In the genomic region with DNA sequence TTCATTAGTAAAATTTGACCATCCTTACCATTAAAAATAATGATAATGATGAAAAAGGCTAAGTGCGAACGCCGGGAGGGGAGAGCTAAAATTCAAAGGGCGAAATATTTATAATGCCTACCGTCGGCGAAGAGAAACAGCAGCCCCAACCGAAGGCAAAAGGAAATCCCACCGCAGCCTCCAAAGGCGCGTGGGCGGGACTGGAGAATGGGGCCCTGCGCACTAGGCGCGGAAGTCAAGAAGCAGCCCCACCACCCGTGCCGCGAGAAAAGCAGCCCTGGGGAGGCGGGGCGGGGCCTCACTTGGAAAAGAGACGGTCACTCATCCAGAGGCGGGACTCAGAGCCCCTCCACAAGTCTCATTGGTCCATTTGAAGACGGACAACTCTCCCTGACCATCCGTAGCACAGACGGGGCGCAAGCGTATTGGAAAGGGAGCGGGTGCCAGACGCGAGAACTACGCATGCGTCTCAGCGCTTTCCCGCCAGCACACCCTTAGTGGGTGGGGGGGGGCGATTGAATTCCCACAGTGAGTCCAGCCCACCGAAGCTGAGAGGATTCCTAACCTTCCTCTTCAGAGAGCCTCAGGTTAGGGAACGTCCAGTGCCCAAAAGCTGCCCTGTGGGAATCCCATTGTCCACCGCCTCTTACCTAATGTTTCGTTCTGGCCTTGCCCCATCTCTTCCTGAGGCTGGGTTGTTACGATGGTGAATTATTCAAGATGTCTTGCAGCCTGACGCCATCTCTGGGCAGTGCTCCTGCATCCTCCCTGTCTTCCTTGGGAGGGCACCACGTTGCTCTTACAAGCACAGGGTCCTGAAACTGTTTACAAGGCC, we compare ENCODE assay signal across 8 cellular contexts. TPM values are rescaled to one million over a fixed set of nuclear protein-coding genes. Genes with fewer than 3 reads are reported as not detected.
A peak's percentile ranks its signal among the peaks of the same experiment; 100 is the strongest.
DNase-seq lines count a peak whose midpoint lies in the region; ATAC-seq and TF ChIP-seq lines count a peak whose summit lies in the region.

No MANE protein-coding gene starts in this region.

- no peaks in the 10 kb centered on the region for H3K27me3 ChIP-seq in testis

- ATAC-seq in HG02588 (IDR thresholded peaks at IDR 0.05; ENCODE audit: unreplicated experiment) (peak; percentile 90), omental fat pad (ENCODE audit: low FRiP score) (peak; percentile 97)

- TF ChIP-seq CTCF in omental fat pad (IDR thresholded peaks at IDR 0.05): no peak
- peak in 1 of 3 experiments; percentile 21 for TF ChIP-seq CTCF in testis (IDR thresholded peaks at IDR 0.05)

- WGBS in testis, 2 donors: 0 to 1% methylated on average over 17 to 42 of the region's 42 CpGs

- H3K9ac ChIP-seq in SK-N-MC (ENCODE audit: insufficient read length): peak overlapping the region; percentile 93

- peaks cover 22% of the 10 kb centered on the region for H3K4me1 Mint-ChIP-seq in activated naive CD4-positive, alpha-beta T cell treated with anti-CD3 and anti-CD28 coated beads, Interleukin-2, amount 50 U/mL, for 24 hours

- peak overlapping the region; percentile 93 for H3K4me3 Mint-ChIP-seq in activated naive CD4-positive, alpha-beta T cell treated with anti-CD3 and anti-CD28 coated beads, Interleukin-2, amount 50 U/mL, for 24 hours

- TF ChIP-seq POLR2A in testis (IDR thresholded peaks at IDR 0.05): no peak

- H3K9me3 ChIP-seq in SK-N-MC (ENCODE audit: low read depth, low read length) (no peaks in the 10 kb centered on the region), testis (no peaks in the 10 kb centered on the region)

- no peaks in the 10 kb centered on the region for H3K9me3 Mint-ChIP-seq in activated naive CD4-positive, alpha-beta T cell treated with anti-CD3 and anti-CD28 coated beads, Interleukin-2, amount 50 U/mL, for 24 hours

- H3K4me3 ChIP-seq in GM08714 (ENCODE audit: low read length) (peak overlapping the region; percentile 79), SK-N-MC (peak overlapping the region; percentile 90), testis (peak overlapping the region; percentile 61 to 88)

- H3K27ac ChIP-seq in SK-N-MC: peak overlapping the region; percentile 90
- H3K27ac ChIP-seq in testis: peak overlapping the region; percentile 65 to 86

- DNase-seq in NCI-H1048 (lab: John Stamatoyannopoulos, UW) (peak; percentile 100), SK-N-MC (ENCODE audit: low read depth, low spot score) (peak; percentile 98), globus pallidus (ENCODE audit: low spot score) (peak; percentile 98), omental fat pad (ENCODE audit: low spot score) (peak; percentile 96), testis (peak; percentile 99)

- peak overlapping the region; percentile 95 for H3K27ac Mint-ChIP-seq in activated naive CD4-positive, alpha-beta T cell treated with anti-CD3 and anti-CD28 coated beads, Interleukin-2, amount 50 U/mL, for 24 hours

- intact Hi-C loops in testis (cut with DNase I; ENCODE audit: low total_unique reads): no loop called here

- H3K36me3 ChIP-seq in SK-N-MC (ENCODE audit: insufficient read depth, low read length) (no peaks in the 10 kb centered on the region), testis (ENCODE audit: low read depth, missing control alignments) (no peaks in the 10 kb centered on the region)

- no peaks in the 10 kb centered on the region for H3K36me3 Mint-ChIP-seq in activated naive CD4-positive, alpha-beta T cell treated with anti-CD3 and anti-CD28 coated beads, Interleukin-2, amount 50 U/mL, for 24 hours

- H3K27me3 Mint-ChIP-seq in activated naive CD4-positive, alpha-beta T cell treated with anti-CD3 and anti-CD28 coated beads, Interleukin-2, amount 50 U/mL, for 24 hours: no peaks in the 10 kb centered on the region

- H3K4me1 ChIP-seq in testis: peaks cover 10% of the 10 kb centered on the region

RNA-seq across cellular contexts. Expression of a gene that starts 19.0 kb away (rescaled TPM):
- total RNA-seq in omental fat pad (10 to 100 TPM; 38.3 to 52.0 (median 40.8) TPM), testis (100 to 1,000 TPM in 1 of 2 donors, 10 to 100 TPM in 1; 77.1 to 118 TPM)
- polyA plus RNA-seq in testis (ENCODE audit: insufficient read depth, low read depth, low replicate concordance): 161 TPM

RNA-seq across cellular contexts. Expression of a gene that starts 19.8 kb away (rescaled TPM):
- total RNA-seq in omental fat pad (10 to 100 TPM; 11.3 to 32.2 (median 25.0) TPM), testis (10 to 100 TPM; 37.1 to 68.1 TPM)
- polyA plus RNA-seq in testis (ENCODE audit: insufficient read depth, low read depth, low replicate concordance): 82.9 TPM

RNA-seq across cellular contexts. Expression of a gene that starts 27.8 kb away (rescaled TPM):
- 10 to 100 TPM in 3 of 4 donors, 1 to 10 TPM in 1; 8.7 to 13.4 (median 11.9) TPM for total RNA-seq in omental fat pad
- 10 to 100 TPM; 14.3 to 15.8 TPM for total RNA-seq in testis
- 27.9 TPM for polyA plus RNA-seq in testis (ENCODE audit: insufficient read depth, low read depth, low replicate concordance)

RNA-seq across cellular contexts. Expression of a gene that starts 34.7 kb away (rescaled TPM):
- total RNA-seq in omental fat pad: 10 to 100 TPM; 48.2 to 72.9 (median 63.1) TPM
- 10 to 100 TPM; 70.9 to 80.6 TPM for total RNA-seq in testis
- polyA plus RNA-seq in testis (ENCODE audit: insufficient read depth, low read depth, low replicate concordance): 63.0 TPM

RNA-seq across cellular contexts. Expression of a gene that starts 45.8 kb away (rescaled TPM):
- total RNA-seq in omental fat pad (10 to 100 TPM; 16.9 to 41.3 (median 32.7) TPM), testis (10 to 100 TPM; 52.8 to 54.1 TPM)
- polyA plus RNA-seq in testis (ENCODE audit: insufficient read depth, low read depth, low replicate concordance): 37.0 TPM

Comparison
In these comparisons a context has a peak if more than half of its experiments do, and no peak if none do; other contexts are left out.
1. Peak in every context shown above with its lines: DNase-seq, ATAC-seq, H3K4me3 ChIP-seq and H3K27ac ChIP-seq.